In genomic region chr4:39458505-39459300, GRCh38 we compare ENCODE assay signal across 8 cellular contexts. TPM values are rescaled to one million over a fixed set of nuclear protein-coding genes. Genes with fewer than 3 reads are reported as not detected.
DNase-seq lines count a peak whose midpoint lies in the region; ATAC-seq lines count a peak whose summit lies in the region.

Gene LIAS, plus strand, starts transcription at chr4:39459056. Its CDS starts 62 bp downstream, at chr4:39459118.
Gene RPL9, minus strand, starts transcription at chr4:39458922. Its CDS starts 483 bp downstream, at chr4:39458439.

- H3K27ac Mint-ChIP-seq in immature natural killer cell: peak within 1 kb of the TSS; percentile 98 to 100 (median 99)

- H3K4me1 Mint-ChIP-seq in immature natural killer cell: peaks cover 36 to 66% of the 10 kb centered on the region in 2 donors

- peaks cover 4 to 25% (median 11%) of the 10 kb centered on the region in 3 donors for H3K36me3 Mint-ChIP-seq in immature natural killer cell

- peak; percentile 90 for ATAC-seq in GM19023 (IDR thresholded peaks at IDR 0.05; ENCODE audit: unreplicated experiment)
- peak; percentile 84 for ATAC-seq in HG03280 (IDR thresholded peaks at IDR 0.05; ENCODE audit: unreplicated experiment)

- H3K27me3 Mint-ChIP-seq in immature natural killer cell (ENCODE audit: low read depth in 3 of 3): peaks cover 5 to 11% (median 9%) of the 10 kb centered on the region in 3 donors

- DNase-seq in AG08396 (ENCODE audit: low spot score) (peak; percentile 96), NCI-H345 treated with DMSO at 0.1 percent for 48 hours (lab: John Stamatoyannopoulos, UW; ENCODE audit: unreplicated experiment) (peak; percentile 81), immature natural killer cell (peak; percentile 93 to 94 (median 93)), smooth muscle cell of the brain vasculature (ENCODE audit: low read depth, low spot score) (peak; percentile 98)
- DNase-seq in activated CD4-positive, CD25-positive, alpha-beta regulatory T cell (lab: John Stamatoyannopoulos, UW): peak; percentile 78 to 87 (median 83)
- peak; percentile 94 for DNase-seq in central memory CD4-positive, alpha-beta T cell

- peak within 1 kb of the TSS; percentile 95 to 98 (median 97) for H3K4me3 Mint-ChIP-seq in immature natural killer cell

- no peaks in the 10 kb centered on the region for H3K9me3 Mint-ChIP-seq in immature natural killer cell

RNA-seq across cellular contexts. Expression of gene LIAS, which starts in this region (rescaled TPM):
- polyA plus RNA-seq in immature natural killer cell: 10 to 100 TPM in 1 of 3 donors, 1 to 10 TPM in 2; 7.6 to 11.7 (median 7.8) TPM

RNA-seq across cellular contexts. Expression of gene RPL9, which starts in this region (rescaled TPM):
- polyA plus RNA-seq in immature natural killer cell: 1,000 to 10,000 TPM in 2 of 3 donors, 100 to 1,000 TPM in 1; 864 to 2,045 (median 1,318) TPM

Comparison
In these comparisons a context has a peak if more than half of its experiments do, and no peak if none do; other contexts are left out.
1. Peak in every context shown above with its lines: DNase-seq and ATAC-seq.